ENCODE assay signal across 1 cellular context in genomic region chr19:17747205-17748098, GRCh38.
A peak's percentile ranks its signal among the peaks of the same experiment; 100 is the strongest.
TF ChIP-seq lines count a peak whose summit lies in the region.

No MANE protein-coding gene starts in this region.

TF ChIP-seq in K562, 482 proteins besides CTCF, POLR2A, EP300 and RAD21 (continued from another document and continues in another):
- TF ChIP-seq JUN (IDR thresholded peaks at IDR 0.05; ENCODE audit: borderline replicate concordance, low read depth, low read length) (no peak), JUN (CRISPR knock-in tag; IDR thresholded peaks at IDR 0.05; ENCODE audit: borderline replicate concordance) (0 out of 2 replicates have a peak, but pooled peaks have one; percentile 39), GATAD2B (IDR thresholded peaks at IDR 0.05; ENCODE audit: borderline replicate concordance) (peak; percentile 24), PML (IDR thresholded peaks at IDR 0.05; ENCODE audit: low read length) (no peak), AFF1 (IDR thresholded peaks at IDR 0.05; ENCODE audit: low read depth in 1 of 2, partially characterized antibody in 2 of 2) (no peak), ZC3H11A (IDR thresholded peaks at IDR 0.05; ENCODE audit: low read depth, low read length) (no peak), NBN (IDR thresholded peaks at IDR 0.05; ENCODE audit: low read depth) (no peak), CHD2 (IDR thresholded peaks at IDR 0.05; ENCODE audit: low read depth, low read length) (peak; percentile 69; the same call in 1 of the 2 replicates), CBX1 (IDR thresholded peaks at IDR 0.05; ENCODE audit: low read depth) (peak; percentile 97), ZFP91 (CRISPR knock-in tag; IDR thresholded peaks at IDR 0.05) (peak; percentile 100), XRCC3 (IDR thresholded peaks at IDR 0.05) (no peak), ARNT (IDR thresholded peaks at IDR 0.05) (peak in 1 of 2 experiments; percentile 81; a peak in 1 of 4 replicates), THRB (CRISPR knock-in tag; conservative IDR thresholded peaks at IDR 0.05) (no peak), MYBL2 (IDR thresholded peaks at IDR 0.05; ENCODE audit: low read depth) (no peak), MYBL2 (CRISPR knock-in tag; IDR thresholded peaks at IDR 0.05; ENCODE audit: borderline replicate concordance) (no peak), MTA3 (IDR thresholded peaks at IDR 0.05; ENCODE audit: borderline replicate concordance) (0 out of 2 replicates have a peak, but pooled peaks have one; percentile 41), TARDBP (IDR thresholded peaks at IDR 0.05) (no peak), VEZF1 (CRISPR knock-in tag; IDR thresholded peaks at IDR 0.05) (peak; percentile 99), EHMT2 (IDR thresholded peaks at IDR 0.05) (no peak), ASH1L (IDR thresholded peaks at IDR 0.05; ENCODE audit: borderline replicate concordance, low read depth, partially characterized antibody) (peak; percentile 84), ZNF165 (CRISPR knock-in tag; IDR thresholded peaks at IDR 0.05; ENCODE audit: borderline replicate concordance) (no peak), FOXJ3 (CRISPR knock-in tag; IDR thresholded peaks at IDR 0.05) (no peak), RCOR1 (IDR thresholded peaks at IDR 0.05; ENCODE audit: borderline replicate concordance in 1 of 2, low read depth in 2 of 2, low read length in 2 of 2) (peak; percentile 79 to 98), NR4A1 (CRISPR knock-in tag; IDR thresholded peaks at IDR 0.05) (no peak), NR4A1 (tag; IDR thresholded peaks at IDR 0.05) (no peak), CREM (IDR thresholded peaks at IDR 0.05; ENCODE audit: low read depth) (peak; percentile 26; the same call in 1 of the 2 replicates), HMBOX1 (IDR thresholded peaks at IDR 0.05) (no peak), CHD4 (IDR thresholded peaks at IDR 0.05; ENCODE audit: insufficient read depth, insufficient replicate concordance, low read depth, low read length, poor library complexity, severe bottlenecking) (peak; percentile 81), TOE1 (IDR thresholded peaks at IDR 0.05; ENCODE audit: borderline replicate concordance) (peak; percentile 85), TOE1 (CRISPR knock-in tag; IDR thresholded peaks at IDR 0.05; ENCODE audit: borderline replicate concordance, low read depth) (no peak), ZBTB7A (IDR thresholded peaks at IDR 0.05; ENCODE audit: borderline replicate concordance, control insufficient read depth, low read depth, low read length) (peak; percentile 92), MIER1 (IDR thresholded peaks at IDR 0.05; ENCODE audit: low read depth) (peak; percentile 21; the same call in 1 of the 2 replicates), ZNF197 (CRISPR knock-in tag; IDR thresholded peaks at IDR 0.05; ENCODE audit: low read depth) (no peak), FOS (IDR thresholded peaks at IDR 0.05; ENCODE audit: extremely low read depth, insufficient read length) (peak; percentile 86)
- TF ChIP-seq, protein P1, sequence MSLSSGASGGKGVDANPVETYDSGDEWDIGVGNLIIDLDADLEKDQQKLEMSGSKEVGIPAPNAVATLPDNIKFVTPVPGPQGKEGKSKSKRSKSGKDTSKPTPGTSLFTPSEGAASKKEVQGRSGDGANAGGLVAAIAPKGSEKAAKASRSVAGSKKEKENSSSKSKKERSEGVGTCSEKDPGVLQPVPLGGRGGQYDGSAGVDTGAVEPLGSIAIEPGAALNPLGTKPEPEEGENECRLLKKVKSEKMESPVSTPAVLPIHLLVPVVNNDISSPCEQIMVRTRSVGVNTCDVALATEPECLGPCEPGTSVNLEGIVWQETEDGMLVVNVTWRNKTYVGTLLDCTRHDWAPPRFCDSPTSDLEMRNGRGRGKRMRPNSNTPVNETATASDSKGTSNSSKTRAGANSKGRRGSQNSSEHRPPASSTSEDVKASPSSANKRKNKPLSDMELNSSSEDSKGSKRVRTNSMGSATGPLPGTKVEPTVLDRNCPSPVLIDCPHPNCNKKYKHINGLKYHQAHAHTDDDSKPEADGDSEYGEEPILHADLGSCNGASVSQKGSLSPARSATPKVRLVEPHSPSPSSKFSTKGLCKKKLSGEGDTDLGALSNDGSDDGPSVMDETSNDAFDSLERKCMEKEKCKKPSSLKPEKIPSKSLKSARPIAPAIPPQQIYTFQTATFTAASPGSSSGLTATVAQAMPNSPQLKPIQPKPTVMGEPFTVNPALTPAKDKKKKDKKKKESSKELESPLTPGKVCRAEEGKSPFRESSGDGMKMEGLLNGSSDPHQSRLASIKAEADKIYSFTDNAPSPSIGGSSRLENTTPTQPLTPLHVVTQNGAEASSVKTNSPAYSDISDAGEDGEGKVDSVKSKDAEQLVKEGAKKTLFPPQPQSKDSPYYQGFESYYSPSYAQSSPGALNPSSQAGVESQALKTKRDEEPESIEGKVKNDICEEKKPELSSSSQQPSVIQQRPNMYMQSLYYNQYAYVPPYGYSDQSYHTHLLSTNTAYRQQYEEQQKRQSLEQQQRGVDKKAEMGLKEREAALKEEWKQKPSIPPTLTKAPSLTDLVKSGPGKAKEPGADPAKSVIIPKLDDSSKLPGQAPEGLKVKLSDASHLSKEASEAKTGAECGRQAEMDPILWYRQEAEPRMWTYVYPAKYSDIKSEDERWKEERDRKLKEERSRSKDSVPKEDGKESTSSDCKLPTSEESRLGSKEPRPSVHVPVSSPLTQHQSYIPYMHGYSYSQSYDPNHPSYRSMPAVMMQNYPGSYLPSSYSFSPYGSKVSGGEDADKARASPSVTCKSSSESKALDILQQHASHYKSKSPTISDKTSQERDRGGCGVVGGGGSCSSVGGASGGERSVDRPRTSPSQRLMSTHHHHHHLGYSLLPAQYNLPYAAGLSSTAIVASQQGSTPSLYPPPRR (CRISPR knock-in tag; IDR thresholded peaks at IDR 0.05; ENCODE audit: borderline replicate concordance), result no peak
- TF ChIP-seq, protein P2, sequence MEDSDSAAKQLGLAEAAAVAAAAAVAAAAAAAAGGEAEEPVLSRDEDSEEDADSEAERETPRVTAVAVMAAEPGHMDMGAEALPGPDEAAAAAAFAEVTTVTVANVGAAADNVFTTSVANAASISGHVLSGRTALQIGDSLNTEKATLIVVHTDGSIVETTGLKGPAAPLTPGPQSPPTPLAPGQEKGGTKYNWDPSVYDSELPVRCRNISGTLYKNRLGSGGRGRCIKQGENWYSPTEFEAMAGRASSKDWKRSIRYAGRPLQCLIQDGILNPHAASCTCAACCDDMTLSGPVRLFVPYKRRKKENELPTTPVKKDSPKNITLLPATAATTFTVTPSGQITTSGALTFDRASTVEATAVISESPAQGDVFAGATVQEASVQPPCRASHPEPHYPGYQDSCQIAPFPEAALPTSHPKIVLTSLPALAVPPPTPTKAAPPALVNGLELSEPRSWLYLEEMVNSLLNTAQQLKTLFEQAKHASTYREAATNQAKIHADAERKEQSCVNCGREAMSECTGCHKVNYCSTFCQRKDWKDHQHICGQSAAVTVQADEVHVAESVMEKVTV (CRISPR knock-in tag; IDR thresholded peaks at IDR 0.05), result no peak
- TF ChIP-seq, protein P3, sequence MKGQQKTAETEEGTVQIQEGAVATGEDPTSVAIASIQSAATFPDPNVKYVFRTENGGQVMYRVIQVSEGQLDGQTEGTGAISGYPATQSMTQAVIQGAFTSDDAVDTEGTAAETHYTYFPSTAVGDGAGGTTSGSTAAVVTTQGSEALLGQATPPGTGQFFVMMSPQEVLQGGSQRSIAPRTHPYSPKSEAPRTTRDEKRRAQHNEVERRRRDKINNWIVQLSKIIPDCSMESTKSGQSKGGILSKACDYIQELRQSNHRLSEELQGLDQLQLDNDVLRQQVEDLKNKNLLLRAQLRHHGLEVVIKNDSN (CRISPR knock-in tag; IDR thresholded peaks at IDR 0.05), result no peak
- TF ChIP-seq, protein P4, sequence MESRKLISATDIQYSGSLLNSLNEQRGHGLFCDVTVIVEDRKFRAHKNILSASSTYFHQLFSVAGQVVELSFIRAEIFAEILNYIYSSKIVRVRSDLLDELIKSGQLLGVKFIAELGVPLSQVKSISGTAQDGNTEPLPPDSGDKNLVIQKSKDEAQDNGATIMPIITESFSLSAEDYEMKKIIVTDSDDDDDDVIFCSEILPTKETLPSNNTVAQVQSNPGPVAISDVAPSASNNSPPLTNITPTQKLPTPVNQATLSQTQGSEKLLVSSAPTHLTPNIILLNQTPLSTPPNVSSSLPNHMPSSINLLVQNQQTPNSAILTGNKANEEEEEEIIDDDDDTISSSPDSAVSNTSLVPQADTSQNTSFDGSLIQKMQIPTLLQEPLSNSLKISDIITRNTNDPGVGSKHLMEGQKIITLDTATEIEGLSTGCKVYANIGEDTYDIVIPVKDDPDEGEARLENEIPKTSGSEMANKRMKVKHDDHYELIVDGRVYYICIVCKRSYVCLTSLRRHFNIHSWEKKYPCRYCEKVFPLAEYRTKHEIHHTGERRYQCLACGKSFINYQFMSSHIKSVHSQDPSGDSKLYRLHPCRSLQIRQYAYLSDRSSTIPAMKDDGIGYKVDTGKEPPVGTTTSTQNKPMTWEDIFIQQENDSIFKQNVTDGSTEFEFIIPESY (CRISPR knock-in tag; IDR thresholded peaks at IDR 0.05), result 0 out of 2 replicates have a peak, but pooled peaks have one; percentile 21
- TF ChIP-seq, protein P5, sequence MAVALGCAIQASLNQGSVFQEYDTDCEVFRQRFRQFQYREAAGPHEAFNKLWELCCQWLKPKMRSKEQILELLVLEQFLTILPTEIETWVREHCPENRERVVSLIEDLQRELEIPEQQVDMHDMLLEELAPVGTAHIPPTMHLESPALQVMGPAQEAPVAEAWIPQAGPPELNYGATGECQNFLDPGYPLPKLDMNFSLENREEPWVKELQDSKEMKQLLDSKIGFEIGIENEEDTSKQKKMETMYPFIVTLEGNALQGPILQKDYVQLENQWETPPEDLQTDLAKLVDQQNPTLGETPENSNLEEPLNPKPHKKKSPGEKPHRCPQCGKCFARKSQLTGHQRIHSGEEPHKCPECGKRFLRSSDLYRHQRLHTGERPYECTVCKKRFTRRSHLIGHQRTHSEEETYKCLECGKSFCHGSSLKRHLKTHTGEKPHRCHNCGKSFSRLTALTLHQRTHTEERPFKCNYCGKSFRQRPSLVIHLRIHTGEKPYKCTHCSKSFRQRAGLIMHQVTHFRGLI (CRISPR knock-in tag; IDR thresholded peaks at IDR 0.05), result peak; percentile 47; the same call in 1 of the 2 replicates
